Comparison of ENCODE assay signal across 1 cellular context in genomic region chr9:4229252-4229651, GRCh38.
TF ChIP-seq lines count a peak whose summit lies in the region.

No MANE protein-coding gene starts in this region.

TF ChIP-seq in IMR-90, 13 proteins besides CTCF, POLR2A, EP300 and RAD21:
- no peak for TF ChIP-seq NFE2L2 (IDR thresholded peaks at IDR 0.05; ENCODE audit: low read depth, low read length)
- TF ChIP-seq ELK1 (IDR thresholded peaks at IDR 0.05; ENCODE audit: borderline replicate concordance, low read depth, low read length), result no peak
- no peak for TF ChIP-seq RFX5 (IDR thresholded peaks at IDR 0.05; ENCODE audit: low read depth, low read length)
- no peak for TF ChIP-seq MAZ (IDR thresholded peaks at IDR 0.05; ENCODE audit: borderline replicate concordance, low read depth, low read length)
- no peak for TF ChIP-seq USF2 (IDR thresholded peaks at IDR 0.05; ENCODE audit: low read depth, low read length)
- no peak for TF ChIP-seq SMC3 (IDR thresholded peaks at IDR 0.05; ENCODE audit: low read depth, low read length)
- TF ChIP-seq CEBPB (IDR thresholded peaks at IDR 0.05; ENCODE audit: low read depth, low read length), result no peak
- TF ChIP-seq FOS (IDR thresholded peaks at IDR 0.05; ENCODE audit: low read depth, low read length), result no peak
- no peak for TF ChIP-seq RCOR1 (IDR thresholded peaks at IDR 0.05; ENCODE audit: insufficient replicate concordance, low read length)
- TF ChIP-seq CHD1 (IDR thresholded peaks at IDR 0.05; ENCODE audit: low read depth, low read length), result no peak
- TF ChIP-seq MAFK (IDR thresholded peaks at IDR 0.05; ENCODE audit: low read depth, low read length), result no peak
